Comparison of ENCODE assay signal across 25 cellular contexts in the genomic region with DNA sequence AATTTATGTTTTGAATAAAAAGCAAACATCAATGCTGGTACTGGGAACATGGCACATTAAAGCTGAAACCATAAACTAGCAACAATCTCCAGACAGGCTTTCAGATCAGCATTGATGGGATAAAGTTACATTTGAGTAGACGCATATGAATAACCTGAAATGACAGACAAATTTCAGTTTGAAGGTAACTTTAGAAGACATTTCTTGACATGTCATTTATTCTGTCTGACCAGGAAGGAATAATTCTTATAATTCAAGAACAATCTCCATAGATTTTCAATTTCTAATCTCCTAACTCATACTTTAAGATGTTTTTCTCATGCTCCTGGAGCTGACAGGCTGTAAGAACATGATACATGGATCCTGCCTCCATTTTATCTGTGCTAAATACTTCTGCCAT.
"Had no signal": no experiment of that assay in that cellular context is flagged by ENCODE, and none has a peak within 500 bp of the region (broad histone marks: within the 10 kb centered on the region; RNA-seq: fewer than 3 reads in every experiment).

No MANE protein-coding gene starts in this region.

- DNase-seq: activated CD4-positive, alpha-beta T cell treated with anti-CD3 and anti-CD28 coated beads for 4 hours; activated CD4-positive, alpha-beta T cell treated with anti-CD3 and anti-CD28 coated beads, Interleukin-2, amount 50 U/mL, for 4 hours; activated effector memory CD4-positive, alpha-beta T cell treated with anti-CD3 and anti-CD28 coated beads, Interleukin-2, amount 50 U/mL, for 16 hours; activated naive CD4-positive, alpha-beta T cell treated with anti-CD3 and anti-CD28 coated beads, Interleukin-2, amount 10 ng/mL, durations not matched to agents 7 days and 5 days; activated naive CD8-positive, alpha-beta T cell treated with anti-CD3 and anti-CD28 coated beads, Interleukin-2, amount 10 ng/mL, durations not matched to agents 7 days and 5 days; activated T-cell treated with anti-CD3 and anti-CD28 coated beads for 4 hours; central memory CD4-positive, alpha-beta T cell; foreskin keratinocyte; heart right ventricle; kidney glomerular epithelial cell; mesendoderm; retina; stimulated activated CD4-positive, alpha-beta T cell treated with anti-CD3 and anti-CD28 coated beads, Interleukin-12 subunit alpha, Interleukin-12 subunit beta, amount 100 ng/mL, for 4 hours; stimulated activated CD4-positive, alpha-beta T cell treated with anti-CD3 and anti-CD28 coated beads, Interleukin-4, amount 100 ng/mL, for 1 hour; stimulated activated naive CD8-positive, alpha-beta T cell treated with anti-CD3 and anti-CD28 coated beads, Interleukin-15, Interleukin-2, amounts not matched to agents 100 U/mL and 50 U/mL, for 24 hours; T-helper 9 cell; testis; transverse colon had no signal

- H3K36me3 ChIP-seq: esophagus muscularis mucosa, heart right ventricle, neutrophil, transverse colon had no signal

- H3K9me3 ChIP-seq: esophagus muscularis mucosa, heart right ventricle, neutrophil, testis, transverse colon had no signal

- ATAC-seq: foreskin keratinocyte; left lobe of liver; natural killer cell treated with Interleukin-12 subunit alpha and Interleukin-12 subunit beta and Interleukin-15 and Interleukin-18, amount 100 ng/mL, for 72 hours; stimulated activated naive CD8-positive, alpha-beta T cell treated with anti-CD3 and anti-CD28 coated beads, Interleukin-15, Interleukin-2, amounts not matched to agents 100 U/mL and 50 U/mL, for 24 hours had no signal

- H3K4me3 ChIP-seq: esophagus muscularis mucosa, lung, skin epidermis, testis, transverse colon had no signal

- H3K4me1 ChIP-seq: esophagus muscularis mucosa, testis had no signal

- H3K27me3 ChIP-seq: esophagus muscularis mucosa, foreskin keratinocyte, heart right ventricle, neutrophil, testis, transverse colon had no signal

- H3K27ac ChIP-seq: esophagus muscularis mucosa, foreskin keratinocyte, neutrophil, skin epidermis, testis, transverse colon, VCaP had no signal
